ENCODE assay signal across 1 cellular context in the genomic region with DNA sequence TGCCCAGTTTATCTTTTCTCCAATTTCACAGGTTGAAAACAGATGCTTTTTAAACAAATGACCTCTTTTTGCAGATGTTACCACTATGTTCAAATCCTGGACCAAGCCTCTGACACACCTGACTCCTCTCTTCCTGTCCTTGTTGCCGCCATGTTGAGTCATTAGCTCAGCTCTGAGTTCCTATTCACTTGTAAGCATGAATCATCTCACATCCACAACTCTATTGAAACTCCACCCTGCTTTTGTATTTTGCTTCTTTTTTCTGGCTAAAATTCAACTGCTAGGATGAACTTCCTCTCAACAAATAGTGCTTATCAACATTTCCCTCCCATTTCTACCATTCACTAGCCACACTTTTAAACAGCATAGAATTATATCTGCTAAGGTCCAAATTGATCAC.
TF ChIP-seq lines count a peak whose summit lies in the region.

No MANE protein-coding gene starts in this region.

TF ChIP-seq in HCT116, 20 proteins besides CTCF, POLR2A, EP300 and RAD21 (continued from another document):
- TF ChIP-seq EZH2phosphoT487 (IDR thresholded peaks at IDR 0.05; ENCODE audit: borderline replicate concordance) (no peak), ELF1 (IDR thresholded peaks at IDR 0.05; ENCODE audit: borderline replicate concordance, low read depth) (no peak), CBX3 (IDR thresholded peaks at IDR 0.05; ENCODE audit: low read depth) (no peak)
- TF ChIP-seq, protein P1, sequence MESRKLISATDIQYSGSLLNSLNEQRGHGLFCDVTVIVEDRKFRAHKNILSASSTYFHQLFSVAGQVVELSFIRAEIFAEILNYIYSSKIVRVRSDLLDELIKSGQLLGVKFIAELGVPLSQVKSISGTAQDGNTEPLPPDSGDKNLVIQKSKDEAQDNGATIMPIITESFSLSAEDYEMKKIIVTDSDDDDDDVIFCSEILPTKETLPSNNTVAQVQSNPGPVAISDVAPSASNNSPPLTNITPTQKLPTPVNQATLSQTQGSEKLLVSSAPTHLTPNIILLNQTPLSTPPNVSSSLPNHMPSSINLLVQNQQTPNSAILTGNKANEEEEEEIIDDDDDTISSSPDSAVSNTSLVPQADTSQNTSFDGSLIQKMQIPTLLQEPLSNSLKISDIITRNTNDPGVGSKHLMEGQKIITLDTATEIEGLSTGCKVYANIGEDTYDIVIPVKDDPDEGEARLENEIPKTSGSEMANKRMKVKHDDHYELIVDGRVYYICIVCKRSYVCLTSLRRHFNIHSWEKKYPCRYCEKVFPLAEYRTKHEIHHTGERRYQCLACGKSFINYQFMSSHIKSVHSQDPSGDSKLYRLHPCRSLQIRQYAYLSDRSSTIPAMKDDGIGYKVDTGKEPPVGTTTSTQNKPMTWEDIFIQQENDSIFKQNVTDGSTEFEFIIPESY (IDR thresholded peaks at IDR 0.05; ENCODE audit: extremely low read depth, insufficient replicate concordance, low read length): no peak
